Comparison of ENCODE assay signal across 22 cellular contexts in genomic region chr13:93220073-93220472, GRCh38. TPM values are rescaled to one million over a fixed set of nuclear protein-coding genes. Genes with fewer than 3 reads are reported as not detected.
"Had no signal": no experiment of that assay in that cellular context is flagged by ENCODE, and none has a peak within 500 bp of the region (broad histone marks: within the 10 kb centered on the region; RNA-seq: fewer than 3 reads in every experiment).

No MANE protein-coding gene starts in this region.

- H3K4me1 ChIP-seq: breast epithelium had no signal

- H3K9ac ChIP-seq: SK-N-SH had no signal

- H3K27ac ChIP-seq: breast epithelium had no signal

- H3K36me3 Mint-ChIP-seq: activated naive CD4-positive, alpha-beta T cell treated with anti-CD3 and anti-CD28 coated beads, Interleukin-2, amount 50 U/mL, for 24 hours had no signal

- ATAC-seq: activated CD4-positive, CD25-positive, alpha-beta regulatory T cell treated with anti-CD3 and anti-CD28 coated beads, Interleukin-2, amount 50 U/mL, for 24 hours; activated CD8-positive, alpha-beta T cell treated with anti-CD3 and anti-CD28 coated beads, Interleukin-2, amount 10 ng/mL, durations not matched to agents 7 days and 5 days; Panc1; Right ventricle myocardium inferior had no signal

- H3K4me3 Mint-ChIP-seq: activated CD8-positive, alpha-beta T cell treated with anti-CD3 and anti-CD28 coated beads, Interleukin-2, amount 10 ng/mL, durations not matched to agents 7 days and 5 days; activated naive CD4-positive, alpha-beta T cell treated with anti-CD3 and anti-CD28 coated beads, Interleukin-2, amount 50 U/mL, for 24 hours had no signal

- H3K4me3 ChIP-seq: breast epithelium had no signal

- H3K4me1 Mint-ChIP-seq: activated naive CD4-positive, alpha-beta T cell treated with anti-CD3 and anti-CD28 coated beads, Interleukin-2, amount 50 U/mL, for 24 hours had no signal

- H3K36me3 ChIP-seq: breast epithelium had no signal

- H3K27ac Mint-ChIP-seq: activated CD8-positive, alpha-beta T cell treated with anti-CD3 and anti-CD28 coated beads, Interleukin-2, amount 10 ng/mL, durations not matched to agents 7 days and 5 days; activated naive CD4-positive, alpha-beta T cell treated with anti-CD3 and anti-CD28 coated beads, Interleukin-2, amount 50 U/mL, for 24 hours had no signal

- H3K9me3 ChIP-seq: breast epithelium, SK-N-SH had no signal

- DNase-seq: activated CD4-positive, alpha-beta T cell treated with anti-CD3 and anti-CD28 coated beads for 4 hours; activated CD8-positive, alpha-beta memory T cell treated with anti-CD3 and anti-CD28 coated beads, Interleukin-2, amount 50 U/mL, for 48 hours; activated CD8-positive, alpha-beta T cell treated with anti-CD3 and anti-CD28 coated beads, Interleukin-2, amount 10 ng/mL, durations not matched to agents 7 days and 5 days; activated T-cell treated with anti-CD3 and anti-CD28 coated beads, Interleukin-2, amount 50 U/mL, for 1 hour; aorta; caudate nucleus; Kasumi-1; NCI-H146; NCI-H187 treated with DMSO at 0.1 percent for 48 hours; NCI-H2081 treated with DMSO at 0.1 percent for 48 hours; NCI-H510A treated with DMSO at 0.1 percent for 48 hours; NCI-H748 treated with DMSO at 0.1 percent for 48 hours; RPMI8226; SK-N-SH; T-helper 1 cell had no signal

- H3K27me3 ChIP-seq: breast epithelium had no signal

- H3K4me2 ChIP-seq: SK-N-SH had no signal

RNA-seq across cellular contexts. Expression of gene GPC6, which starts 6.5 kb away (rescaled TPM):
- total RNA-seq: activated CD8-positive, alpha-beta T cell treated with anti-CD3 and anti-CD28 coated beads, Interleukin-2, amount 10 ng/mL, durations not matched to agents 7 days and 5 days; OCI-LY7; T-helper 2 cell treated with Interferon-gamma antibody and Interleukin-4, amounts not matched to agents 100 ng/mL and 5 ng/mL, for 36 hours had no signal
